14 cellular contexts compared by ENCODE assay signal in the genomic region with DNA sequence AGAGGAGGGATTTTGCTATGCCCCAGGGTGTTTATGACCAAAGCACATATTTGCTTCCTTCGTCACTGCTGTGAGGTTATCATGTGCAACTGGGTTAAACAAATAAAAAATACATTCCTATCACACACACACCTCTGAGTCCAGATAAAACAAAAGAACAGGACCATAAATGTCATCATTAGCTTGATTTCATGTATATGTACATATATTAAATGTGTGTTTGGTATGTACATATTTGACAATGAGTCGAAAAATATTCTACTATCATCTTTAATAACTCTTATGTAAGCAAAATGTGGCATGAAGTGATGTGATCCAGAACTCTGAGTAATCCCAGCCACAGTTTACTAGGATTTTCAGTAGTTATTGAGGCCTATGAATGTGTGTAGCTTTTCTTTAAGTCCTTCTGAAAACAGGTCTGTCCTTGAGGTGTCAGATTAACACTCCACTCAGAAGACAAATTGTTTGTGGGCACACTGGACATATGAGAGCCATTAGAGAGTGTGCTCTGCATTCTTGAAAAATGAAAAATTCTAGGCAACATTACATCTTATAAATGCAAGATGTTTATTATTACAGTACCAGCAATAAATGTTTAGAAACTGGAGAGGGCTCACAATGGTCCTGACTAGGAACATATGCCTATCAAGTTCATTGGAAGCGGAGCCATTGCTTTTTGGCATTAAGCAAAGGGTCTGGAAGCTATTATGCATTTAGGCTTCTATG.
A peak's percentile ranks its signal among the peaks of the same experiment; 100 is the strongest.
DNase-seq lines count a peak whose midpoint lies in the region; ATAC-seq, FAIRE-seq and TF ChIP-seq lines count a peak whose summit lies in the region.
"Had no signal": no experiment of that assay in that cellular context is flagged by ENCODE, and none has a peak within 500 bp of the region (broad histone marks: within the 10 kb centered on the region; RNA-seq: fewer than 3 reads in every experiment).

No MANE protein-coding gene starts in this region.

- TF ChIP-seq CTCF in GM23338 (conservative IDR thresholded peaks at IDR 0.05; ENCODE audit: low read depth in 2 of 2) = no peak
- no peak for TF ChIP-seq CTCF in PC-9 (conservative IDR thresholded peaks at IDR 0.05)
- no peak for TF ChIP-seq CTCF in retinal pigment epithelial cell (conservative IDR thresholded peaks at IDR 0.05; ENCODE audit: low read depth, low read length)

- H3K9me2 ChIP-seq in GM23338 (ENCODE audit: insufficient read depth) (no peaks in the 10 kb centered on the region), PC-9 (ENCODE audit: insufficient read depth) (no peaks in the 10 kb centered on the region)

- DNase-seq in GM23338 (ENCODE audit: low spot score) = no peak
- DNase-seq in PC-9 = peak; percentile 63 to 89
- peak; percentile 94 for DNase-seq in fibroblast of gingiva (ENCODE audit: low read depth)
- DNase-seq in retinal pigment epithelial cell (ENCODE audit: low read depth) = peak; percentile 72
- DNase-seq in stimulated activated CD4-positive, alpha-beta T cell treated with anti-CD3 and anti-CD28 coated beads, Interleukin-4, amount 100 ng/mL, for 24 hours = no peak
- no peak for DNase-seq in frontal cortex (ENCODE audit: low spot score in 2 of 2)
- no peak for DNase-seq in stimulated activated naive CD4-positive, alpha-beta T cell (lab: John Stamatoyannopoulos, UW)
- DNase-seq: activated T-cell treated with anti-CD3 and anti-CD28 coated beads for 4 hours; dermis blood vessel endothelial cell; NCI-H2029; stimulated activated naive CD8-positive, alpha-beta T cell treated with anti-CD3 and anti-CD28 coated beads, Interleukin-15, amount 100 ng/mL, for 72 hours; T-helper 17 cell had no signal

- no peaks in the 10 kb centered on the region for H3K9me3 Mint-ChIP-seq in GM23338
- H3K9me3 Mint-ChIP-seq: stimulated activated naive CD8-positive, alpha-beta T cell treated with anti-CD3 and anti-CD28 coated beads, Interleukin-15, amount 100 ng/mL, for 72 hours had no signal

- H2AFZ ChIP-seq in GM23338 (no peak overlapping the region), PC-9 (no peak overlapping the region)

- H4K20me1 ChIP-seq in GM23338 (replicated peaks; ENCODE audit: insufficient read depth) = no peaks in the 10 kb centered on the region
- H4K20me1 ChIP-seq in PC-9 (ENCODE audit: insufficient read depth) = no peaks in the 10 kb centered on the region

- H3K4me2 ChIP-seq in GM23338 (no peak overlapping the region), PC-9 (peak overlapping the region; percentile 29)

- no TSS peak for BruUV-seq in PC-9 (replicated peaks; lab: Mats Ljungman, UMichigan)

- CTCF ChIA-PET in PC-9 (lab: Charles Lee) = no interaction called here

- intact Hi-C loops in PC-9 (cut with micrococcal nuclease; ENCODE audit: unreplicated experiment) = loop anchor here (1.0 to 5.0 kb wide), 4 partner anchors 117 to 504 kb away; a partner anchor contains a TSS

- H3K79me2 ChIP-seq in GM23338 (replicated peaks; ENCODE audit: insufficient read depth) (no peaks in the 10 kb centered on the region), PC-9 (ENCODE audit: low read depth) (no peaks in the 10 kb centered on the region)

- H3K27me3 Mint-ChIP-seq in GM23338 (ENCODE audit: insufficient read depth, low read depth, poor library complexity) = no peaks in the 10 kb centered on the region
- H3K27me3 Mint-ChIP-seq: stimulated activated naive CD8-positive, alpha-beta T cell treated with anti-CD3 and anti-CD28 coated beads, Interleukin-15, amount 100 ng/mL, for 72 hours; T-helper 17 cell had no signal

- H3K36me3 ChIP-seq in GM23338 (ENCODE audit: insufficient read depth) (no peaks in the 10 kb centered on the region), PC-9 (ENCODE audit: low read depth) (no peaks in the 10 kb centered on the region)

- no peak for FAIRE-seq in frontal cortex (lab: Jason Lieb, UNC)

- no peaks in the 10 kb centered on the region for H3K9me3 ChIP-seq in PC-9 (ENCODE audit: insufficient read depth, low read depth)

- H3F3A ChIP-seq in GM23338 (replicated peaks; ENCODE audit: low read depth) = no peaks in the 10 kb centered on the region
- H3F3A ChIP-seq in PC-9 (ENCODE audit: insufficient read depth, low read depth) = peaks cover 7% of the 10 kb centered on the region; the same call in 1 of the 2 replicates

- peaks cover 25% of the 10 kb centered on the region for H3K4me1 Mint-ChIP-seq in GM23338
- H3K4me1 Mint-ChIP-seq: stimulated activated naive CD8-positive, alpha-beta T cell treated with anti-CD3 and anti-CD28 coated beads, Interleukin-15, amount 100 ng/mL, for 72 hours; T-helper 17 cell had no signal

- H3K4me1 ChIP-seq in GM23338 (ENCODE audit: insufficient read depth) (peaks cover 14% of the 10 kb centered on the region), PC-9 (replicated peaks; ENCODE audit: insufficient read depth) (peaks cover 27% of the 10 kb centered on the region)

- no peak overlapping the region for H3K27ac ChIP-seq in GM23338 (ENCODE audit: low read depth)
- H3K27ac ChIP-seq in PC-9 = peak overlapping the region; percentile 66

- H3K4me3 Mint-ChIP-seq in GM23338 = no peak overlapping the region
- H3K4me3 Mint-ChIP-seq: stimulated activated naive CD8-positive, alpha-beta T cell treated with anti-CD3 and anti-CD28 coated beads, Interleukin-15, amount 100 ng/mL, for 72 hours; T-helper 17 cell had no signal

- H3K4me3 ChIP-seq in GM23338 (no peak overlapping the region), PC-9 (no peak overlapping the region), retinal pigment epithelial cell (ENCODE audit: low read length) (no peak overlapping the region)
- H3K4me3 ChIP-seq: skin epidermis had no signal

- no peak for ATAC-seq in GM23338
- no peak for ATAC-seq in GM21737 (IDR thresholded peaks at IDR 0.05; ENCODE audit: unreplicated experiment)
- ATAC-seq: stimulated activated naive CD8-positive, alpha-beta T cell treated with anti-CD3 and anti-CD28 coated beads, Interleukin-15, amount 100 ng/mL, for 72 hours; T-helper 17 cell had no signal

- peak overlapping the region; percentile 29; the same call in 1 of the 2 replicates for H3K27ac Mint-ChIP-seq in GM23338
- H3K27ac Mint-ChIP-seq: stimulated activated naive CD8-positive, alpha-beta T cell treated with anti-CD3 and anti-CD28 coated beads, Interleukin-15, amount 100 ng/mL, for 72 hours; T-helper 17 cell had no signal

- POLR2A ChIA-PET in PC-9 (lab: Charles Lee; ENCODE audit: unreplicated experiment) = interaction anchor here (0.6 kb wide), 3 partner anchors 39 to 504 kb away, joined by 3 read pairs; no protein-coding TSS in a partner anchor

- H3K27me3 ChIP-seq in GM23338 (ENCODE audit: insufficient read depth) (no peaks in the 10 kb centered on the region), PC-9 (ENCODE audit: insufficient read depth, low read depth) (no peaks in the 10 kb centered on the region)

- no peaks in the 10 kb centered on the region for H3K36me3 Mint-ChIP-seq in GM23338 (ENCODE audit: low read depth)

TF ChIP-seq in GM23338, 12 proteins besides CTCF, POLR2A, EP300 and RAD21:
- TF ChIP-seq CREB1 (CRISPR knock-in tag; IDR thresholded peaks at IDR 0.05; ENCODE audit: low read depth) = no peak
- TF ChIP-seq, protein P1, sequence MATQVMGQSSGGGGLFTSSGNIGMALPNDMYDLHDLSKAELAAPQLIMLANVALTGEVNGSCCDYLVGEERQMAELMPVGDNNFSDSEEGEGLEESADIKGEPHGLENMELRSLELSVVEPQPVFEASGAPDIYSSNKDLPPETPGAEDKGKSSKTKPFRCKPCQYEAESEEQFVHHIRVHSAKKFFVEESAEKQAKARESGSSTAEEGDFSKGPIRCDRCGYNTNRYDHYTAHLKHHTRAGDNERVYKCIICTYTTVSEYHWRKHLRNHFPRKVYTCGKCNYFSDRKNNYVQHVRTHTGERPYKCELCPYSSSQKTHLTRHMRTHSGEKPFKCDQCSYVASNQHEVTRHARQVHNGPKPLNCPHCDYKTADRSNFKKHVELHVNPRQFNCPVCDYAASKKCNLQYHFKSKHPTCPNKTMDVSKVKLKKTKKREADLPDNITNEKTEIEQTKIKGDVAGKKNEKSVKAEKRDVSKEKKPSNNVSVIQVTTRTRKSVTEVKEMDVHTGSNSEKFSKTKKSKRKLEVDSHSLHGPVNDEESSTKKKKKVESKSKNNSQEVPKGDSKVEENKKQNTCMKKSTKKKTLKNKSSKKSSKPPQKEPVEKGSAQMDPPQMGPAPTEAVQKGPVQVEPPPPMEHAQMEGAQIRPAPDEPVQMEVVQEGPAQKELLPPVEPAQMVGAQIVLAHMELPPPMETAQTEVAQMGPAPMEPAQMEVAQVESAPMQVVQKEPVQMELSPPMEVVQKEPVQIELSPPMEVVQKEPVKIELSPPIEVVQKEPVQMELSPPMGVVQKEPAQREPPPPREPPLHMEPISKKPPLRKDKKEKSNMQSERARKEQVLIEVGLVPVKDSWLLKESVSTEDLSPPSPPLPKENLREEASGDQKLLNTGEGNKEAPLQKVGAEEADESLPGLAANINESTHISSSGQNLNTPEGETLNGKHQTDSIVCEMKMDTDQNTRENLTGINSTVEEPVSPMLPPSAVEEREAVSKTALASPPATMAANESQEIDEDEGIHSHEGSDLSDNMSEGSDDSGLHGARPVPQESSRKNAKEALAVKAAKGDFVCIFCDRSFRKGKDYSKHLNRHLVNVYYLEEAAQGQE (IDR thresholded peaks at IDR 0.05; ENCODE audit: unreplicated experiment) = no peak

Comparison
In these comparisons a context has a peak if more than half of its experiments do, and no peak if none do; other contexts are left out.
1. DNase-seq: peak in PC-9 (2 of 2), fibroblast of gingiva (single experiment) and retinal pigment epithelial cell (single experiment); none in GM23338 (single experiment), stimulated activated CD4-positive, alpha-beta T cell treated with anti-CD3 and anti-CD28 coated beads, Interleukin-4, amount 100 ng/mL, for 24 hours (single experiment), frontal cortex (0 of 2) and stimulated activated naive CD4-positive, alpha-beta T cell (0 of 6).